ENCODE assay signal across 26 cellular contexts in the genomic region with DNA sequence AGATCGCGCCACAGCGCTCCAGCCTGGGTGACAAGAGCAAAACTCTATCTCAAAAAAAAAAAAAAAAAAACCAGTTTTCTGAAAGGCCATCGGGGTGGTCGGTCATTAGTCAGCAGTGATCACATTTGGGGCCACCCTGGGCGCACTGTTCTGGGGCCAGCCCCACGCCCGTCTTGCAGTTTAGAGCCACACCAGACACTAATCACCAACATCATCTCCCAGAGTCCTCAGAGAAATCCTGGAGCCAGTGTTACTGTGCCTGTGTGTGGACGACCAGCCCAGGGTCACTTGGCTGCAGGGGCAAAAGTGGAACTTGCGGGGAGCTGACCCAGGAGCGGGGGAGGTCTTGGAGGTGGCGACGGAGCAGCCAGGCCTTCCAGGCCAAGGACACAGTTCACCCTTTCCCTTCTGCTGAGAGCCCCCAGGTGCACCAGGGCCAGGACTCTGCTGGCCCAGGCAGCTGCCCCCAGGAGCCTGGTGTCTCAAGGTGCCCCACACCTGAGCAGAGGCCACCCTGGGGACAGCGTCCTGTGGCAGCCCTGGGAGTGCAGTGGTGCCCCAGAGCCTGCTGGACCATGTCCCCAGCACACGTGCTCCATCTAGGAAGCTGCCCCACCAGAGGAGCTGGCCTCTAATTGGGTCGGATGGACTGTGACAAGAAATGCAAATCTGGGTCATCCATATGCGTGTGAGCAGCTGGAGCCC. TPM values are rescaled to one million over a fixed set of nuclear protein-coding genes. Genes with fewer than 3 reads are reported as not detected.
DNase-seq lines count a peak whose midpoint lies in the region; ATAC-seq and TF ChIP-seq lines count a peak whose summit lies in the region.
"Had no signal": no experiment of that assay in that cellular context is flagged by ENCODE, and none has a peak within 500 bp of the region (broad histone marks: within the 10 kb centered on the region; RNA-seq: fewer than 3 reads in every experiment).

No MANE protein-coding gene starts in this region.

- WGBS in esophagus muscularis mucosa, result 94% methylated on average over 14 of the region's 17 CpGs

- no peaks in the 10 kb centered on the region for H3F3A ChIP-seq in PC-3 (ENCODE audit: low read length, unreplicated experiment)

- H3K27ac ChIP-seq in ACC112 (ENCODE audit: low read depth, low read length) (peak overlapping the region; percentile 87), PC-3 (ENCODE audit: low read length) (0 out of 2 replicates have a peak overlapping the region, but pooled peaks have one; percentile 22), esophagus muscularis mucosa (replicated peaks in 1 of 4) (peak overlapping the region in 3 of 4 donors; percentile 35 to 66 (median 43)), osteoblast (ENCODE audit: low read depth, low read length) (peak overlapping the region; percentile 93)
- H3K27ac ChIP-seq: heart right ventricle, HL-60, left lung, prostate gland had no signal

- DNase-seq in PC-3, result no peak
- DNase-seq in esophagus muscularis mucosa (ENCODE audit: extremely low spot score), result no peak
- DNase-seq in osteoblast (ENCODE audit: insufficient read length, low spot score, missing footprints), result peak; percentile 79
- DNase-seq in putamen (ENCODE audit: low spot score), result no peak
- no peak for DNase-seq in H7
- DNase-seq: activated CD4-positive, alpha-beta memory T cell treated with anti-CD3 and anti-CD28 coated beads, Interleukin-2, amount 10 ng/mL, durations not matched to agents 7 days and 5 days; activated naive CD4-positive, alpha-beta T cell treated with anti-CD3 and anti-CD28 coated beads for 36 hours; activated T-cell treated with anti-CD3 and anti-CD28 coated beads, Interleukin-2, amount 50 U/mL, for 24 hours; amygdala; caudate nucleus; COR-L47; DND-41; heart right ventricle; left lung; NCI-H1417; NCI-H2081 treated with DMSO at 0.1 percent for 48 hours; NCI-H510A; NK-92 treated with Interleukin-12 subunit alpha and Interleukin-12 subunit beta, amount 100 ng/mL, for 24 hours; stimulated activated naive B cell treated with anti-CD40 and anti-IgM and Interleukin-4, amounts not matched to agents 10 μg/mL and 1 μg/mL and 100 μg/mL, for 72 hours had no signal

- CTCF ChIA-PET in PC-3 (lab: Charles Lee), result no interaction called here

- no peaks in the 10 kb centered on the region for H4K20me1 ChIP-seq in PC-3 (ENCODE audit: low read length)
- peaks cover 12% of the 10 kb centered on the region for H4K20me1 ChIP-seq in osteoblast (ENCODE audit: insufficient read depth, low read length)

- intact Hi-C loops in PC-3 (cut with micrococcal nuclease), result loop anchor here (5.0 kb wide), 1 partner anchor 51 kb away; the partner anchor contains the start of gene NEK6
- intact Hi-C loops in esophagus muscularis mucosa (cut with DNase I), result no loop called here

- POLR2A ChIA-PET in PC-3 (lab: Charles Lee; ENCODE audit: unreplicated experiment), result no interaction called here

- TF ChIP-seq POLR2A in esophagus muscularis mucosa (IDR thresholded peaks at IDR 0.05; ENCODE audit: low read depth), result no peak

- no peak for ATAC-seq in PC-3
- ATAC-seq in GM19455 (IDR thresholded peaks at IDR 0.05; ENCODE audit: unreplicated experiment), result no peak
- ATAC-seq in HG02588 (IDR thresholded peaks at IDR 0.05; ENCODE audit: unreplicated experiment), result no peak
- ATAC-seq: stimulated activated naive B cell treated with anti-CD40 and anti-IgM and Interleukin-4, amounts not matched to agents 10 μg/mL and 1 μg/mL and 100 μg/mL, for 72 hours had no signal

- no peak overlapping the region for H3K4me2 ChIP-seq in PC-3 (ENCODE audit: low read length)
- H3K4me2 ChIP-seq in osteoblast (ENCODE audit: insufficient read depth, low read length), result no peak overlapping the region
- H3K4me2 ChIP-seq: smooth muscle cell had no signal

- H3K4me1 ChIP-seq in ACC112 (ENCODE audit: control insufficient read depth, insufficient read depth, low read length, unreplicated experiment) (peaks cover 46% of the 10 kb centered on the region), PC-3 (ENCODE audit: insufficient read depth, low read length) (peaks cover 22% of the 10 kb centered on the region), esophagus muscularis mucosa (peaks cover 0 to 14% (median 3%) of the 10 kb centered on the region in 4 donors), osteoblast (ENCODE audit: insufficient read depth, low read length) (peaks cover 32% of the 10 kb centered on the region)
- H3K4me1 ChIP-seq: prostate gland had no signal

- H3K79me2 ChIP-seq in ACC112 (ENCODE audit: control insufficient read depth, insufficient read depth, low read length, unreplicated experiment) (peaks cover 70% of the 10 kb centered on the region), PC-3 (ENCODE audit: low read length) (peaks cover 14% of the 10 kb centered on the region; the same call in 1 of the 2 replicates), osteoblast (ENCODE audit: insufficient read depth, low read length) (peaks cover 95% of the 10 kb centered on the region)

- H3K4me3 ChIP-seq in ACC112 (ENCODE audit: low read depth, low read length) (no peak overlapping the region), PC-3 (ENCODE audit: low read length) (no peak overlapping the region), esophagus muscularis mucosa (no peak overlapping the region), osteoblast (ENCODE audit: insufficient read depth, low read length) (no peak overlapping the region), H7 (ENCODE audit: insufficient read depth, low read depth, low read length) (no peak overlapping the region)
- H3K4me3 ChIP-seq: heart right ventricle, left lung, MG63, prostate gland, smooth muscle cell had no signal

- TF ChIP-seq CTCF in PC-3 (conservative IDR thresholded peaks at IDR 0.05; ENCODE audit: low read depth, low read length) (no peak), esophagus muscularis mucosa (IDR thresholded peaks at IDR 0.05) (no peak), osteoblast (IDR thresholded peaks at IDR 0.05; ENCODE audit: extremely low read depth, low read depth, low read length) (no peak)

- H3K36me3 ChIP-seq in ACC112 (ENCODE audit: insufficient read depth, low read length) (peaks cover 27% of the 10 kb centered on the region), PC-3 (ENCODE audit: low read depth, low read length) (peaks cover 2% of the 10 kb centered on the region), esophagus muscularis mucosa (peaks cover 3 to 32% (median 21%) of the 10 kb centered on the region in 4 donors), osteoblast (ENCODE audit: insufficient read depth, low read length) (peaks cover 80% of the 10 kb centered on the region), H7 (replicated peaks; ENCODE audit: control insufficient read depth, insufficient read depth, low read length) (no peaks in the 10 kb centered on the region)
- H3K36me3 ChIP-seq: prostate gland had no signal

- BruUV-seq in PC-3 (replicated peaks; lab: Mats Ljungman, UMichigan), result no TSS peak

- H3K27me3 ChIP-seq in ACC112 (ENCODE audit: insufficient read depth, low read length) (no peaks in the 10 kb centered on the region), PC-3 (ENCODE audit: low read length) (no peaks in the 10 kb centered on the region), esophagus muscularis mucosa (no peaks in the 10 kb centered on the region), osteoblast (ENCODE audit: insufficient read depth, low read length) (no peaks in the 10 kb centered on the region), H7 (ENCODE audit: control insufficient read depth, insufficient read depth, low read length) (no peaks in the 10 kb centered on the region)
- H3K27me3 ChIP-seq: heart right ventricle, left lung, MG63 had no signal

- no peak for TF ChIP-seq EP300 in esophagus muscularis mucosa (IDR thresholded peaks at IDR 0.05)

- H3K9ac ChIP-seq in PC-3 (ENCODE audit: low read length), result no peak overlapping the region

- H3K9me3 ChIP-seq in PC-3 (ENCODE audit: low read length) (no peaks in the 10 kb centered on the region), esophagus muscularis mucosa (no peaks in the 10 kb centered on the region), osteoblast (ENCODE audit: low read depth, low read length) (no peaks in the 10 kb centered on the region)
- H3K9me3 ChIP-seq: heart right ventricle, left lung, MG63, prostate gland had no signal

- H2AFZ ChIP-seq in ACC112 (ENCODE audit: low read length, unreplicated experiment), result no peak overlapping the region
- no peak overlapping the region for H2AFZ ChIP-seq in PC-3 (ENCODE audit: low read length)
- H2AFZ ChIP-seq in osteoblast (ENCODE audit: low read length), result no peak overlapping the region

- no peaks in the 10 kb centered on the region for H3K9me2 ChIP-seq in PC-3 (replicated peaks; ENCODE audit: low read length)

RNA-seq across cellular contexts. Expression of gene NEK6, which starts 51.0 kb away (rescaled TPM):
- total RNA-seq in PC-3 (2014; rRNA removed) (21.1 and 22.1 TPM in 2 replicates), esophagus muscularis mucosa (10 to 100 TPM; 14.1 to 21.9 (median 15.1) TPM), osteoblast (128 and 130 TPM in 2 replicates)
- total RNA-seq in H7 (2014; rRNA removed; shearing (Covaris generic)), result 17.1 and 17.6 TPM in 2 replicates

Comparison
In these comparisons a context has a peak if more than half of its experiments do, and no peak if none do; other contexts are left out.
1. H3K27ac ChIP-seq: peak in every context shown above with its lines; median percentile 93 in osteoblast; 87 in ACC112; 43 in esophagus muscularis mucosa; 22 in PC-3.